Comparison of ENCODE assay signal across 12 cellular contexts in the genomic region with DNA sequence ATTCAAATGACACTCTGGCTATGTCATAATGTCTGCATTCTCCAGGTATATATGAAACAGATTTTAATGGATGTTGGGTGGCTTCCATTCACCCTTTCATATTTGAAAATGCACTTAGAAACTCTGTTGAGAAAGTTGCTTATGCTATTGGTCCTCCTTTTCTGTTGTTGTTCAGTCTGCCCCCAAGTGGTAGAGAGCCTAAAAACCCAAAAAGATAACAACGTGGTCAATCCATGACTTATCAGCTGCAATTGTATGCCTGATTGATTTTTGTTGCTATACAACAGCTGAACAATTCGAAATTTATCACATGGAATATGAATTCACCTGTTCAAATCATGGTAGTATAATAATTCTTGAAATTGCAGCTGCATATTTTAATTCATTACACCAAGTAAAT.
DNase-seq lines count a peak whose midpoint lies in the region; ATAC-seq, FAIRE-seq and TF ChIP-seq lines count a peak whose summit lies in the region.
"Had no signal": no experiment of that assay in that cellular context is flagged by ENCODE, and none has a peak within 500 bp of the region (broad histone marks: within the 10 kb centered on the region; RNA-seq: fewer than 3 reads in every experiment).

No MANE protein-coding gene starts in this region.

- H3K36me3 Mint-ChIP-seq in activated CD4-positive, alpha-beta T cell treated with anti-CD3 and anti-CD28 coated beads for 36 hours (ENCODE audit: low read depth), result no peaks in the 10 kb centered on the region
- H3K36me3 Mint-ChIP-seq: activated naive CD8-positive, alpha-beta T cell; stimulated activated memory B cell treated with anti-CD40 and anti-IgM and Interleukin-4, amounts not matched to agents 10 μg/mL and 1 μg/mL and 100 μg/mL, for 72 hours had no signal

- intact Hi-C loops in HepG2 (cut with micrococcal nuclease; ENCODE audit: unreplicated experiment), result loop anchor here (2.0 to 10.0 kb wide), 2 partner anchors 281 to 1715 kb away; no protein-coding TSS in a partner anchor
- intact Hi-C loops in activated CD4-positive, alpha-beta T cell treated with anti-CD3 and anti-CD28 coated beads for 36 hours (cut with DNase I, micrococcal nuclease), result no loop called here

- POLR2A ChIA-PET in HepG2 (lab: Yijun Ruan, JAX), result no interaction called here
- POLR2A ChIA-PET in activated CD4-positive, alpha-beta T cell treated with anti-CD3 and anti-CD28 coated beads for 36 hours (lab: Charles Lee), result no interaction called here

- H3K36me3 ChIP-seq in Loucy (ENCODE audit: insufficient read depth, low read length), result no peaks in the 10 kb centered on the region
- no peaks in the 10 kb centered on the region for H3K36me3 ChIP-seq in bronchial epithelial cell (ENCODE audit: control insufficient read depth, insufficient read depth, low read length)
- H3K36me3 ChIP-seq in HepG2 (replicated peaks in 1 of 2; ENCODE audit: control insufficient read depth in 1 of 2, insufficient read depth in 2 of 2, low read length in 2 of 2), result no peaks in the 10 kb centered on the region
- H3K36me3 ChIP-seq: esophagus squamous epithelium had no signal

- no peaks in the 10 kb centered on the region for H3K9me2 ChIP-seq in Loucy (replicated peaks; ENCODE audit: low read depth, low read length)

- no TSS peak for BruUV-seq in HepG2 (replicated peaks; lab: Mats Ljungman, UMichigan)

- no peak overlapping the region for H3K27ac Mint-ChIP-seq in activated CD4-positive, alpha-beta T cell treated with anti-CD3 and anti-CD28 coated beads for 36 hours
- H3K27ac Mint-ChIP-seq: activated naive CD8-positive, alpha-beta T cell; stimulated activated memory B cell treated with anti-CD40 and anti-IgM and Interleukin-4, amounts not matched to agents 10 μg/mL and 1 μg/mL and 100 μg/mL, for 72 hours had no signal

- TF ChIP-seq EP300 in HepG2 (IDR thresholded peaks at IDR 0.05; ENCODE audit: low read depth in 2 of 2, low read length in 2 of 2) (no peak), HepG2 (CRISPR knock-in tag; IDR thresholded peaks at IDR 0.05; ENCODE audit: borderline replicate concordance) (no peak)

- H3K4me3 Mint-ChIP-seq in activated CD4-positive, alpha-beta T cell treated with anti-CD3 and anti-CD28 coated beads for 36 hours, result no peak overlapping the region
- H3K4me3 Mint-ChIP-seq: activated naive CD8-positive, alpha-beta T cell; stimulated activated memory B cell treated with anti-CD40 and anti-IgM and Interleukin-4, amounts not matched to agents 10 μg/mL and 1 μg/mL and 100 μg/mL, for 72 hours had no signal

- H3K9ac ChIP-seq in Loucy (ENCODE audit: low read depth, low read length, poor library complexity, severe bottlenecking), result no peak overlapping the region
- H3K9ac ChIP-seq in HepG2 (ENCODE audit: insufficient read depth, low read depth, low read length), result no peak overlapping the region

- peaks cover under 1% of the 10 kb centered on the region for H3K9me3 Mint-ChIP-seq in activated CD4-positive, alpha-beta T cell treated with anti-CD3 and anti-CD28 coated beads for 36 hours (ENCODE audit: low read depth)

- TF ChIP-seq RAD21 in HepG2 (CRISPR knock-in tag; IDR thresholded peaks at IDR 0.05), result no peak

- no peaks in the 10 kb centered on the region for H3K4me1 Mint-ChIP-seq in activated CD4-positive, alpha-beta T cell treated with anti-CD3 and anti-CD28 coated beads for 36 hours
- H3K4me1 Mint-ChIP-seq: stimulated activated memory B cell treated with anti-CD40 and anti-IgM and Interleukin-4, amounts not matched to agents 10 μg/mL and 1 μg/mL and 100 μg/mL, for 72 hours had no signal

- CTCF ChIA-PET in HepG2 (lab: Yijun Ruan, JAX; ENCODE audit: low intra/inter-chr PET ratio, low total read pairs), result interaction anchor here (1.6 kb wide), 1 partner anchor 281 kb away, joined by 5 read pairs; no protein-coding TSS in a partner anchor
- CTCF ChIA-PET in activated CD4-positive, alpha-beta T cell treated with anti-CD3 and anti-CD28 coated beads for 36 hours (lab: Charles Lee), result interaction anchor here (2.0 kb wide), 1 partner anchor 13 kb away, joined by 6 read pairs; no protein-coding TSS in a partner anchor

- H3K79me2 ChIP-seq in Loucy (ENCODE audit: insufficient read depth, low read length) (no peaks in the 10 kb centered on the region), HepG2 (ENCODE audit: insufficient read depth, low read length) (no peaks in the 10 kb centered on the region)

- no peaks in the 10 kb centered on the region for H3K27me3 Mint-ChIP-seq in activated CD4-positive, alpha-beta T cell treated with anti-CD3 and anti-CD28 coated beads for 36 hours
- H3K27me3 Mint-ChIP-seq: activated naive CD8-positive, alpha-beta T cell; stimulated activated memory B cell treated with anti-CD40 and anti-IgM and Interleukin-4, amounts not matched to agents 10 μg/mL and 1 μg/mL and 100 μg/mL, for 72 hours had no signal

- peak overlapping the region; percentile 80 for H2AFZ ChIP-seq in Loucy (ENCODE audit: low read length)
- no peak overlapping the region for H2AFZ ChIP-seq in HepG2 (ENCODE audit: low read length)

- no peak overlapping the region for H3K27ac ChIP-seq in HepG2 (ENCODE audit: extremely low read length, insufficient read depth, low read length)
- H3K27ac ChIP-seq: esophagus squamous epithelium, skin epidermis had no signal

- peak; percentile 8 for DNase-seq in DMS 273 treated with DMSO at 0.1 percent for 48 hours (lab: John Stamatoyannopoulos, UW)
- peak; percentile 23 for DNase-seq in bronchial epithelial cell (ENCODE audit: low read depth)
- peak; percentile 15 for DNase-seq in HepG2 (ENCODE audit: low spot score)
- no peak for DNase-seq in activated CD4-positive, alpha-beta T cell treated with anti-CD3 and anti-CD28 coated beads for 36 hours
- no peak for DNase-seq in EL
- DNase-seq: esophagus squamous epithelium had no signal

- no peak for ATAC-seq in HepG2
- ATAC-seq in activated CD4-positive, alpha-beta T cell treated with anti-CD3 and anti-CD28 coated beads for 36 hours, result no peak
- no peak for ATAC-seq in esophagus mucosa
- no peak for ATAC-seq in HG03571 (IDR thresholded peaks at IDR 0.05; ENCODE audit: unreplicated experiment)
- ATAC-seq: stimulated activated memory B cell treated with anti-CD40 and anti-IgM and Interleukin-4, amounts not matched to agents 10 μg/mL and 1 μg/mL and 100 μg/mL, for 72 hours had no signal

- peak overlapping the region; percentile 52 for H3K4me2 ChIP-seq in Loucy (ENCODE audit: low read depth, low read length, poor library complexity, severe bottlenecking)
- no peak overlapping the region for H3K4me2 ChIP-seq in HepG2 (ENCODE audit: low read depth, low read length)

- H3K9me3 ChIP-seq in Loucy (ENCODE audit: insufficient read depth, low read depth, low read length), result no peaks in the 10 kb centered on the region
- H3K9me3 ChIP-seq in HepG2 (ENCODE audit: low read length), result no peaks in the 10 kb centered on the region
- H3K9me3 ChIP-seq: esophagus squamous epithelium had no signal

- in situ Hi-C loops in HepG2 (cut with HindIII; ENCODE audit: extremely low pct_ligation_motif_present, low pct_unique_long_range_greater_than_20kb), result no loop called here

- FAIRE-seq in bronchial epithelial cell (lab: Jason Lieb, UNC), result no peak
- FAIRE-seq in HepG2 (lab: Jason Lieb, UNC), result peak; percentile 15

- H3F3A ChIP-seq in Loucy (ENCODE audit: low read depth), result no peaks in the 10 kb centered on the region

- H3K27me3 ChIP-seq in Loucy (ENCODE audit: insufficient read depth, low read length, poor library complexity, severe bottlenecking), result no peaks in the 10 kb centered on the region
- H3K27me3 ChIP-seq in bronchial epithelial cell (ENCODE audit: control insufficient read depth, insufficient read depth, low read length), result no peaks in the 10 kb centered on the region
- H3K27me3 ChIP-seq in HepG2 (ENCODE audit: control insufficient read depth in 1 of 2, insufficient read depth in 2 of 2, low read length in 2 of 2), result no peaks in the 10 kb centered on the region
- H3K27me3 ChIP-seq: esophagus squamous epithelium had no signal

- H4K20me1 ChIP-seq in Loucy (ENCODE audit: insufficient read depth, low read length, poor library complexity, severe bottlenecking), result no peaks in the 10 kb centered on the region
- no peaks in the 10 kb centered on the region for H4K20me1 ChIP-seq in HepG2 (ENCODE audit: insufficient read depth, low read length)

- peak overlapping the region; percentile 54 for H3K4me3 ChIP-seq in Loucy (ENCODE audit: low read length, poor library complexity, severe bottlenecking)
- no peak overlapping the region for H3K4me3 ChIP-seq in bronchial epithelial cell (ENCODE audit: low read depth, low read length)
- H3K4me3 ChIP-seq in HepG2 (replicated peaks in 1 of 3; ENCODE audit: insufficient read depth in 1 of 3, low read depth in 2 of 3, low read length in 3 of 3), result no peak overlapping the region
- H3K4me3 ChIP-seq: esophagus squamous epithelium, skin epidermis had no signal

- TF ChIP-seq CTCF in Loucy (conservative IDR thresholded peaks at IDR 0.05; ENCODE audit: low read length) (peak; percentile 59), bronchial epithelial cell (IDR thresholded peaks at IDR 0.05; ENCODE audit: insufficient read depth, low read length, severe bottlenecking) (no peak), HepG2 (CRISPR knock-in tag; IDR thresholded peaks at IDR 0.05) (peak; percentile 27; the same call in 1 of the 2 replicates)

- 4% methylated on average over 2 of the region's 2 CpGs for WGBS in HepG2 (ENCODE audit: low lambda C conversion rate)

- H3K4me1 ChIP-seq in Loucy (ENCODE audit: insufficient read depth, low read length, poor library complexity, severe bottlenecking) (no peaks in the 10 kb centered on the region), HepG2 (ENCODE audit: insufficient read depth, low read length) (peaks cover 26% of the 10 kb centered on the region)
- H3K4me1 ChIP-seq: esophagus squamous epithelium had no signal

- TF ChIP-seq POLR2A in HepG2 (IDR thresholded peaks at IDR 0.05; ENCODE audit: insufficient read depth in 1 of 2, low read depth in 2 of 2, low read length in 2 of 2), result no peak

TF ChIP-seq in HepG2, 621 proteins besides CTCF, POLR2A, EP300 and RAD21 (continues in another document):
- no peak for TF ChIP-seq GABPB1 (CRISPR knock-in tag; IDR thresholded peaks at IDR 0.05)
- TF ChIP-seq, protein P1, sequence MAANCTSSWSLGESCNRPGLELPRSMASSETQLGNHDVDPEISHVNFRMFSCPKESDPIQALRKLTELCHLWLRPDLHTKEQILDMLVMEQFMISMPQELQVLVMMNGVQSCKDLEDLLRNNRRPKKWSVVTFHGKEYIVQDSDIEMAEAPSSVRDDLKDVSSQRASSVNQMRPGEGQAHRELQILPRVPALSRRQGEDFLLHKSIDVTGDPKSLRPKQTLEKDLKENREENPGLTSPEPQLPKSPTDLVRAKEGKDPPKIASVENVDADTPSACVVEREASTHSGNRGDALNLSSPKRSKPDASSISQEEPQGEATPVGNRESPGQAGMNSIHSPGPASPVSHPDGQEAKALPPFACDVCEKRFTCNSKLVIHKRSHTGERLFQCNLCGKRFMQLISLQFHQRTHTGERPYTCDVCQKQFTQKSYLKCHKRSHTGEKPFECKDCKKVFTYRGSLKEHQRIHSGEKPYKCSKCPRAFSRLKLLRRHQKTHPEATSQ (CRISPR knock-in tag; IDR thresholded peaks at IDR 0.05; ENCODE audit: borderline replicate concordance), result no peak

Comparison
In these comparisons a context has a peak if more than half of its experiments do, and no peak if none do; other contexts are left out.
1. DNase-seq: peak in DMS 273 treated with DMSO at 0.1 percent for 48 hours (single experiment), bronchial epithelial cell (single experiment) and HepG2 (single experiment); none in activated CD4-positive, alpha-beta T cell treated with anti-CD3 and anti-CD28 coated beads for 36 hours (single experiment) and EL (single experiment).